1 cellular context compared by ENCODE assay signal in genomic region chr2:230908094-230908594, GRCh38.
TF ChIP-seq lines count a peak whose summit lies in the region.

No MANE protein-coding gene starts in this region.

TF ChIP-seq in HepG2, 621 proteins besides CTCF, POLR2A, EP300 and RAD21:
- TF ChIP-seq ZNF510 (CRISPR knock-in tag; IDR thresholded peaks at IDR 0.05; ENCODE audit: low read depth) (no peak), ZNF317 (CRISPR knock-in tag; IDR thresholded peaks at IDR 0.05) (no peak)
- TF ChIP-seq, protein P1, sequence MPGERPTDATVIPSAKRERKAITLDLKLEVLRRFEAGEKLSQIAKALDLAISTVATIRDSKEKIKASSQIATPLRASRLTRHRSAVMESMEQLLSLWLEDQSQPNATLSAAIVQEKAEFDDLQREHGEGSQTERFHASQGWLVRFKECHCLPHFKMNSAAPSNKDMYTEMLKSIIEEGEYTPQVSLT (CRISPR knock-in tag; IDR thresholded peaks at IDR 0.05; ENCODE audit: borderline replicate concordance, low read depth): no peak
